In genomic region chr6:24667378-24667803, GRCh38 we compare ENCODE assay signal across 8 cellular contexts. TPM values are rescaled to one million over a fixed set of nuclear protein-coding genes. Genes with fewer than 3 reads are reported as not detected.
DNase-seq lines count a peak whose midpoint lies in the region; ATAC-seq and TF ChIP-seq lines count a peak whose summit lies in the region.

No MANE protein-coding gene starts in this region.

- peaks cover 36% of the 10 kb centered on the region for H3K4me1 Mint-ChIP-seq in activated CD4-positive, alpha-beta T cell treated with anti-CD3 and anti-CD28 coated beads, Interleukin-2, amount 10 ng/mL, durations not matched to agents 24 days and 14 days

- H2AK5ac ChIP-seq in IMR-90 (ENCODE audit: low read depth, low read length) = no peak overlapping the region

- peak overlapping the region; percentile 87; the same call in 1 of the 2 replicates for H3K18ac ChIP-seq in IMR-90 (ENCODE audit: low read depth, low read length)

- peaks cover 4% of the 10 kb centered on the region for H3K9me3 Mint-ChIP-seq in activated CD4-positive, alpha-beta T cell treated with anti-CD3 and anti-CD28 coated beads, Interleukin-2, amount 10 ng/mL, durations not matched to agents 24 days and 14 days

- TF ChIP-seq EP300 in stomach (IDR thresholded peaks at IDR 0.05) = no peak

- DNase-seq in activated CD4-positive, alpha-beta T cell treated with anti-CD3 and anti-CD28 coated beads, Interleukin-2, amount 10 ng/mL, durations not matched to agents 24 days and 14 days = peak; percentile 70
- DNase-seq in activated CD4-positive, alpha-beta T cell treated with anti-CD3 and anti-CD28 coated beads, Interleukin-2, amount 50 U/mL, for 4 hours = no peak
- DNase-seq in IMR-90 = peak; percentile 23
- DNase-seq in iris pigment epithelial cell (ENCODE audit: low read depth) = peak; percentile 39
- DNase-seq in stomach = no peak
- DNase-seq in NCI-H1694 (lab: John Stamatoyannopoulos, UW) = no peak
- DNase-seq in NCI-H1436 (lab: John Stamatoyannopoulos, UW) = no peak

- peak overlapping the region; percentile 31; the same call in 1 of the 3 replicates for H2BK15ac ChIP-seq in IMR-90 (ENCODE audit: low read depth, low read length)

- POLR2A ChIA-PET in IMR-90 (lab: Charles Lee; ENCODE audit: unreplicated experiment) = no interaction called here

- H4K8ac ChIP-seq in IMR-90 (ENCODE audit: low read depth in 2 of 2, low read length in 2 of 2) = peak overlapping the region; percentile 89 to 93

- H3K4me2 ChIP-seq in IMR-90 (ENCODE audit: low read depth, low read length) = peak overlapping the region; percentile 69

- peak overlapping the region; percentile 90 for H3K4me3 Mint-ChIP-seq in activated CD4-positive, alpha-beta T cell treated with anti-CD3 and anti-CD28 coated beads, Interleukin-2, amount 10 ng/mL, durations not matched to agents 24 days and 14 days

- H4K20me1 ChIP-seq in IMR-90 (ENCODE audit: insufficient read depth, low read length) = no peaks in the 10 kb centered on the region

- H3K27me3 ChIP-seq in IMR-90 (ENCODE audit: control insufficient read depth, insufficient read depth, low read length) = no peaks in the 10 kb centered on the region
- no peaks in the 10 kb centered on the region for H3K27me3 ChIP-seq in stomach

- H2AK9ac ChIP-seq in IMR-90 (replicated peaks; ENCODE audit: low read depth, low read length, poor library complexity) = peak overlapping the region; percentile 91

- H3K36me3 Mint-ChIP-seq in activated CD4-positive, alpha-beta T cell treated with anti-CD3 and anti-CD28 coated beads, Interleukin-2, amount 10 ng/mL, durations not matched to agents 24 days and 14 days (ENCODE audit: low read depth) = peaks cover 50% of the 10 kb centered on the region

- peak overlapping the region; percentile 83 for H3K27ac ChIP-seq in IMR-90 (ENCODE audit: insufficient read depth, low read length)
- peak overlapping the region; percentile 85 for H3K27ac ChIP-seq in angular gyrus (ENCODE audit: low read depth, low read length)
- peak overlapping the region; percentile 87 to 93 (median 93) for H3K27ac ChIP-seq in stomach

- H3K23ac ChIP-seq in IMR-90 (ENCODE audit: low read depth, low read length) = peak overlapping the region; percentile 66

- peak overlapping the region; percentile 93 for H3K56ac ChIP-seq in IMR-90 (ENCODE audit: extremely low read depth, insufficient read depth, low read length)

- peak overlapping the region; percentile 87 for H2BK5ac ChIP-seq in IMR-90 (ENCODE audit: low read depth, low read length, poor library complexity, severe bottlenecking)

- no peaks in the 10 kb centered on the region; the same call in 1 of the 2 replicates for H3K9me1 ChIP-seq in IMR-90 (ENCODE audit: insufficient read depth, low read length)

- H3K9me3 ChIP-seq in IMR-90 (ENCODE audit: control insufficient read depth, insufficient read depth, low read length) (no peaks in the 10 kb centered on the region), stomach (peaks cover 0 to 9% (median 0%) of the 10 kb centered on the region in 4 donors)

- TF ChIP-seq CTCF in IMR-90 (conservative IDR thresholded peaks at IDR 0.05; ENCODE audit: low read depth, low read length) (no peak), stomach (IDR thresholded peaks at IDR 0.05) (no peak)

- H3K4me3 ChIP-seq in IMR-90 (ENCODE audit: insufficient read depth, low read depth, low read length) (peak overlapping the region; percentile 81), stomach (peak overlapping the region; percentile 70 to 90 (median 81))

- H4K91ac ChIP-seq in IMR-90 (ENCODE audit: insufficient read depth, low read depth, low read length) = peak overlapping the region; percentile 91; the same call in 1 of the 2 replicates

- H3K4me1 ChIP-seq in IMR-90 (ENCODE audit: control insufficient read depth, insufficient read depth, low read length) (peaks cover 2% of the 10 kb centered on the region; the same call in 1 of the 2 replicates), stomach (peaks cover 9 to 52% (median 38%) of the 10 kb centered on the region in 4 donors)

- TF ChIP-seq RAD21 in IMR-90 (IDR thresholded peaks at IDR 0.05; ENCODE audit: low read length) = no peak

- intact Hi-C loops in activated CD4-positive, alpha-beta T cell treated with anti-CD3 and anti-CD28 coated beads, Interleukin-2, amount 10 ng/mL, durations not matched to agents 24 days and 14 days (cut with micrococcal nuclease) = loop anchor here (2.0 to 5.0 kb wide), 4 partner anchors 21 to 107 kb away; partner anchors contain the start of genes GMNN and KIAA0319
- intact Hi-C loops in IMR-90 (cut with micrococcal nuclease) (no loop called here), stomach (cut with DNase I; ENCODE audit: low total_unique reads) (no loop called here)

- 20% methylated on average over 1 of the region's 9 CpGs; no CpG with 5 or more reads in 1 of the 2 experiments for WGBS in IMR-90 (ENCODE audit: extremely low coverage in 2 of 2, insufficient read length in 1 of 2), 2 experiments
- 1 to 4% (median 1%) methylated on average over 9 of the region's 9 CpGs for WGBS in stomach, 5 donors

- H4K5ac ChIP-seq in IMR-90 (ENCODE audit: low read depth, low read length) = peak overlapping the region; percentile 81

- H3K27ac Mint-ChIP-seq in activated CD4-positive, alpha-beta T cell treated with anti-CD3 and anti-CD28 coated beads, Interleukin-2, amount 10 ng/mL, durations not matched to agents 24 days and 14 days = peak overlapping the region; percentile 98

- peak overlapping the region; percentile 82 for H3K9ac ChIP-seq in IMR-90 (ENCODE audit: low read depth, low read length)

- CTCF ChIA-PET in IMR-90 (lab: Yijun Ruan, JAX) = interaction anchor here (1.0 kb wide), 2 partner anchors 22 to 123 kb away, joined by 3 read pairs; no protein-coding TSS in a partner anchor

- H2BK20ac ChIP-seq in IMR-90 (ENCODE audit: low read depth, low read length) = no peak overlapping the region; the same call in 1 of the 2 replicates

- peaks cover 16 to 48% of the 10 kb centered on the region in 2 experiments; a peak in 3 of 4 replicates for H3K79me1 ChIP-seq in IMR-90 (ENCODE audit: low read depth in 1 of 2, low read length in 2 of 2)

- no peaks in the 10 kb centered on the region for H3K27me3 Mint-ChIP-seq in activated CD4-positive, alpha-beta T cell treated with anti-CD3 and anti-CD28 coated beads, Interleukin-2, amount 10 ng/mL, durations not matched to agents 24 days and 14 days

- ATAC-seq in IMR-90 (ENCODE audit: low read depth) = peak; percentile 10; the same call in 1 of the 2 replicates

- H2BK120ac ChIP-seq in IMR-90 (ENCODE audit: low read depth, low read length) = peak overlapping the region; percentile 81; the same call in 1 of the 2 replicates

- in situ Hi-C loops in IMR-90 (cut with MboI; ENCODE audit: low sequenced_read_pairs) = no loop called here

- TSS peak; percentile 73 for BruUV-seq in IMR-90 (replicated peaks; lab: Mats Ljungman, UMichigan)

- H3K14ac ChIP-seq in IMR-90 (replicated peaks; ENCODE audit: low read depth, low read length) = peak overlapping the region; percentile 81

- peak overlapping the region; percentile 100 for H2AFZ ChIP-seq in IMR-90 (replicated peaks; ENCODE audit: low read length, poor library complexity)

- TF ChIP-seq POLR2A in IMR-90 (IDR thresholded peaks at IDR 0.05; ENCODE audit: low read depth, low read length) = no peak
- no peak for TF ChIP-seq POLR2A in stomach (IDR thresholded peaks at IDR 0.05)

- H3K4ac ChIP-seq in IMR-90 (ENCODE audit: low read depth, low read length) = peak overlapping the region; percentile 91

- peaks cover 4% of the 10 kb centered on the region for H3K36me3 ChIP-seq in IMR-90 (ENCODE audit: control insufficient read depth, insufficient read depth, low read length)
- H3K36me3 ChIP-seq in stomach = peaks cover 0 to 27% (median 22%) of the 10 kb centered on the region in 4 donors

- dilution Hi-C loops in IMR-90 (cut with HindIII; ENCODE audit: low sequenced_read_pairs, unreplicated experiment) = no loop called here

TF ChIP-seq in IMR-90, 13 proteins besides CTCF, POLR2A, EP300 and RAD21 (continues in another document):
- TF ChIP-seq FOS (IDR thresholded peaks at IDR 0.05; ENCODE audit: low read depth, low read length) = no peak
- TF ChIP-seq CEBPB (IDR thresholded peaks at IDR 0.05; ENCODE audit: low read depth, low read length) = no peak
- TF ChIP-seq SMC3 (IDR thresholded peaks at IDR 0.05; ENCODE audit: low read depth, low read length) = no peak

RNA-seq across cellular contexts. Expression of gene ACOT13, which starts 0.5 kb away (rescaled TPM):
- total RNA-seq in activated CD4-positive, alpha-beta T cell treated with anti-CD3 and anti-CD28 coated beads, Interleukin-2, amount 10 ng/mL, durations not matched to agents 24 days and 14 days = 25.3 and 30.0 TPM in 2 replicates
- total RNA-seq in IMR-90 (2012; rRNA removed) = 3.6 and 8.1 TPM in 2 replicates
- polyA plus RNA-seq in IMR-90 (2012; rRNA removed) = 21.2 and 25.7 TPM in 2 replicates
- polyA plus RNA-seq in IMR-90 (2012; cell fraction: cytosol; rRNA removed) = 2.2 and 4.6 TPM in 2 replicates
- 0.85 and 6.9 TPM in 2 replicates for polyA plus RNA-seq in IMR-90 (2012; cell fraction: nucleus; rRNA removed; ENCODE audit: low replicate concordance)
- total RNA-seq in stomach = 10 to 100 TPM in 1 of 5 donors, 1 to 10 TPM in 4; 2.9 to 10.4 (median 6.1) TPM
- 10 to 100 TPM; 19.9 to 22.1 (median 21.4) TPM for polyA plus RNA-seq in stomach

RNA-seq across cellular contexts. Expression of gene TDP2, which starts 0.7 kb away (rescaled TPM):
- total RNA-seq in activated CD4-positive, alpha-beta T cell treated with anti-CD3 and anti-CD28 coated beads, Interleukin-2, amount 10 ng/mL, durations not matched to agents 24 days and 14 days = 45.3 and 45.9 TPM in 2 replicates
- total RNA-seq in IMR-90 (2012; rRNA removed) (13.6 and 25.8 TPM in 2 replicates), stomach (100 to 1,000 TPM in 1 of 5 donors, 10 to 100 TPM in 4; 18.7 to 112 (median 21.0) TPM)
- polyA plus RNA-seq in IMR-90 (2012; rRNA removed) (18.2 and 22.8 TPM in 2 replicates), stomach (10 to 100 TPM; 23.5 to 43.5 (median 31.4) TPM)
- 5.7 and 7.1 TPM in 2 replicates for polyA plus RNA-seq in IMR-90 (2012; cell fraction: cytosol; rRNA removed)
- polyA plus RNA-seq in IMR-90 (2012; cell fraction: nucleus; rRNA removed; ENCODE audit: low replicate concordance) = 4.0 and 19.0 TPM in 2 replicates

RNA-seq across cellular contexts. Expression of gene KIAA0319, which starts 21.4 kb away (rescaled TPM):
- total RNA-seq in activated CD4-positive, alpha-beta T cell treated with anti-CD3 and anti-CD28 coated beads, Interleukin-2, amount 10 ng/mL, durations not matched to agents 24 days and 14 days = 0.02 TPM in 1 of 2 replicates, not detected in the other
- total RNA-seq in IMR-90 (2012; rRNA removed) (not detected in 2 replicates), stomach (under 1 TPM in 2 of 5 donors, not detected in 3; 0.37 to 0.58 TPM)
- polyA plus RNA-seq in IMR-90 (2012; rRNA removed) (not detected in 2 replicates), stomach (under 1 TPM in 2 of 3 donors, not detected in 1; 0.05 to 0.06 TPM)
- polyA plus RNA-seq in IMR-90 (2012; cell fraction: cytosol; rRNA removed) = not detected in 2 replicates
- polyA plus RNA-seq in IMR-90 (2012; cell fraction: nucleus; rRNA removed; ENCODE audit: low replicate concordance) = not detected in 2 replicates

RNA-seq across cellular contexts. Expression of gene C6orf62, which starts 51.6 kb away (rescaled TPM):
- total RNA-seq in activated CD4-positive, alpha-beta T cell treated with anti-CD3 and anti-CD28 coated beads, Interleukin-2, amount 10 ng/mL, durations not matched to agents 24 days and 14 days = 113 and 118 TPM in 2 replicates
- total RNA-seq in IMR-90 (2012; rRNA removed) = 50.7 and 65.3 TPM in 2 replicates
- polyA plus RNA-seq in IMR-90 (2012; rRNA removed) = 37.4 and 47.5 TPM in 2 replicates
- 13.9 and 19.9 TPM in 2 replicates for polyA plus RNA-seq in IMR-90 (2012; cell fraction: cytosol; rRNA removed)
- polyA plus RNA-seq in IMR-90 (2012; cell fraction: nucleus; rRNA removed; ENCODE audit: low replicate concordance) = 15.9 and 35.5 TPM in 2 replicates
- 10 to 100 TPM; 29.5 to 87.1 (median 66.5) TPM for total RNA-seq in stomach
- polyA plus RNA-seq in stomach = 10 to 100 TPM; 34.5 to 40.8 (median 37.4) TPM

Comparison
In these comparisons a context has a peak if more than half of its experiments do, and no peak if none do; other contexts are left out.
1. DNase-seq: peak in activated CD4-positive, alpha-beta T cell treated with anti-CD3 and anti-CD28 coated beads, Interleukin-2, amount 10 ng/mL, durations not matched to agents 24 days and 14 days (single experiment), IMR-90 (single experiment) and iris pigment epithelial cell (single experiment); none in activated CD4-positive, alpha-beta T cell treated with anti-CD3 and anti-CD28 coated beads, Interleukin-2, amount 50 U/mL, for 4 hours (0 of 2), stomach (single experiment), NCI-H1694 (single experiment) and NCI-H1436 (single experiment).
2. Peak in every context shown above with its lines, with median percentiles within 50 percentile points of each other: H3K27ac ChIP-seq.